In genomic region chr17:55054429-55054828, GRCh38 we compare ENCODE assay signal across 30 cellular contexts.
"Had no signal": no experiment of that assay in that cellular context is flagged by ENCODE, and none has a peak within 500 bp of the region (broad histone marks: within the 10 kb centered on the region; RNA-seq: fewer than 3 reads in every experiment).

No MANE protein-coding gene starts in this region.

- H3K4me1 Mint-ChIP-seq: naive thymus-derived CD4-positive, alpha-beta T cell; natural killer cell; nephron; stimulated activated memory B cell treated with anti-CD40 and anti-IgM and Interleukin-4, amounts not matched to agents 10 μg/mL and 1 μg/mL and 100 μg/mL, for 72 hours; stimulated activated naive CD8-positive, alpha-beta T cell treated with anti-CD3 and anti-CD28 coated beads, Interleukin-15, amount 100 ng/mL, for 72 hours had no signal

- H3K27ac Mint-ChIP-seq: naive thymus-derived CD4-positive, alpha-beta T cell; natural killer cell; nephron; neural progenitor cell; progenitor cell of endocrine pancreas; stimulated activated memory B cell treated with anti-CD40 and anti-IgM and Interleukin-4, amounts not matched to agents 10 μg/mL and 1 μg/mL and 100 μg/mL, for 72 hours; stimulated activated naive CD8-positive, alpha-beta T cell treated with anti-CD3 and anti-CD28 coated beads, Interleukin-15, amount 100 ng/mL, for 72 hours; type B pancreatic cell had no signal

- H3K4me3 Mint-ChIP-seq: naive thymus-derived CD4-positive, alpha-beta T cell; natural killer cell; nephron; neural progenitor cell; stimulated activated memory B cell treated with anti-CD40 and anti-IgM and Interleukin-4, amounts not matched to agents 10 μg/mL and 1 μg/mL and 100 μg/mL, for 72 hours; stimulated activated naive CD8-positive, alpha-beta T cell treated with anti-CD3 and anti-CD28 coated beads, Interleukin-15, amount 100 ng/mL, for 72 hours; type B pancreatic cell had no signal

- H3K79me2 ChIP-seq: parathyroid adenoma had no signal

- H3K36me3 ChIP-seq: neural progenitor cell, ovary, spleen, thoracic aorta, thyroid gland, upper lobe of right lung, uterus had no signal

- H3K27me3 Mint-ChIP-seq: naive thymus-derived CD4-positive, alpha-beta T cell; progenitor cell of endocrine pancreas; stimulated activated memory B cell treated with anti-CD40 and anti-IgM and Interleukin-4, amounts not matched to agents 10 μg/mL and 1 μg/mL and 100 μg/mL, for 72 hours; stimulated activated naive CD8-positive, alpha-beta T cell treated with anti-CD3 and anti-CD28 coated beads, Interleukin-15, amount 100 ng/mL, for 72 hours; type B pancreatic cell had no signal

- H3K4me3 ChIP-seq: neural progenitor cell, ovary, psoas muscle, skin epidermis, smooth muscle cell, spleen, thoracic aorta, thyroid gland, tibial nerve, upper lobe of right lung, uterus had no signal

- H3K36me3 Mint-ChIP-seq: type B pancreatic cell had no signal

- H3K27ac ChIP-seq: neural progenitor cell, ovary, parathyroid adenoma, psoas muscle, skin epidermis, spleen, thoracic aorta, tibial nerve, upper lobe of right lung, uterus had no signal

- H2AFZ ChIP-seq: neural progenitor cell, parathyroid adenoma had no signal

- H3K9ac ChIP-seq: neural progenitor cell, parathyroid adenoma had no signal

- ATAC-seq: naive thymus-derived CD4-positive, alpha-beta T cell; natural killer cell; psoas muscle; right cardiac atrium; sciatic nerve; stimulated activated memory B cell treated with anti-CD40 and anti-IgM and Interleukin-4, amounts not matched to agents 10 μg/mL and 1 μg/mL and 100 μg/mL, for 72 hours; stimulated activated naive CD8-positive, alpha-beta T cell treated with anti-CD3 and anti-CD28 coated beads, Interleukin-15, amount 100 ng/mL, for 72 hours; stimulated activated naive CD8-positive, alpha-beta T cell treated with anti-CD3 and anti-CD28 coated beads, Interleukin-15, Interleukin-2, amounts not matched to agents 100 U/mL and 50 U/mL, for 24 hours; upper lobe of right lung had no signal

- H3K9me3 Mint-ChIP-seq: natural killer cell; nephron; neural progenitor cell; stimulated activated memory B cell treated with anti-CD40 and anti-IgM and Interleukin-4, amounts not matched to agents 10 μg/mL and 1 μg/mL and 100 μg/mL, for 72 hours; stimulated activated naive CD8-positive, alpha-beta T cell treated with anti-CD3 and anti-CD28 coated beads, Interleukin-15, amount 100 ng/mL, for 72 hours; type B pancreatic cell had no signal

- H3K27me3 ChIP-seq: neural progenitor cell, ovary, spleen, thyroid gland, tibial nerve, upper lobe of right lung, uterus had no signal

- DNase-seq: naive thymus-derived CD4-positive, alpha-beta T cell; natural killer cell; occipital lobe; ovary; posterior cingulate gyrus; psoas muscle; right cardiac atrium; spleen; stimulated activated CD4-positive, alpha-beta T cell treated with anti-CD3 and anti-CD28 coated beads, Interleukin-12 subunit alpha, Interleukin-12 subunit beta, amount 100 ng/mL, for 4 hours; stimulated activated CD4-positive, alpha-beta T cell treated with anti-CD3 and anti-CD28 coated beads, Interleukin-1b, Interleukin-23, amount 100 ng/mL, for 48 hours; stimulated activated CD4-positive, alpha-beta T cell treated with anti-CD3 and anti-CD28 coated beads, Interleukin-4, amount 100 ng/mL, for 1 hour; stimulated activated CD4-positive, alpha-beta T cell treated with anti-CD3 and anti-CD28 coated beads, Interleukin-4, amount 100 ng/mL, for 4 hours; stimulated activated CD8-positive, alpha-beta memory T cell treated with anti-CD3 and anti-CD28 coated beads, Interleukin-4, amount 100 ng/mL, for 48 hours; stimulated activated naive CD4-positive, alpha-beta T cell; stimulated activated naive CD8-positive, alpha-beta T cell treated with anti-CD3 and anti-CD28 coated beads, Interleukin-15, amount 100 ng/mL, for 72 hours; stimulated activated naive CD8-positive, alpha-beta T cell treated with anti-CD3 and anti-CD28 coated beads, Interleukin-15, Interleukin-2, amounts not matched to agents 100 U/mL and 50 U/mL, for 24 hours; thyroid gland; upper lobe of right lung; uterus had no signal

- H3K9me3 ChIP-seq: ovary, psoas muscle, thoracic aorta, thyroid gland, tibial nerve, upper lobe of right lung, uterus had no signal

- H3K4me1 ChIP-seq: neural progenitor cell, parathyroid adenoma, psoas muscle, spleen, tibial nerve, upper lobe of right lung, uterus had no signal

- H3K4me2 ChIP-seq: neural progenitor cell, smooth muscle cell had no signal
